8 cellular contexts compared by ENCODE assay signal in genomic region chr4:139735381-139736256, GRCh38.
A peak's percentile ranks its signal among the peaks of the same experiment; 100 is the strongest.
DNase-seq lines count a peak whose midpoint lies in the region; ATAC-seq and TF ChIP-seq lines count a peak whose summit lies in the region.

No MANE protein-coding gene starts in this region.

- no peaks in the 10 kb centered on the region for H4K20me1 ChIP-seq in OCI-LY3 (ENCODE audit: insufficient read depth, low read length)

- H3K18ac ChIP-seq in mesenchymal stem cell (ENCODE audit: low read depth in 1 of 2, low read length in 2 of 2): peak overlapping the region; percentile 77 to 81

- TF ChIP-seq CTCF in OCI-LY3 (IDR thresholded peaks at IDR 0.05; ENCODE audit: low read depth, low read length) (no peak), tibial artery (IDR thresholded peaks at IDR 0.05) (peak in 1 of 2 experiments; percentile 10)

- H3K36me3 ChIP-seq in CD8-positive, alpha-beta memory T cell (ENCODE audit: insufficient read depth, low read length): no peaks in the 10 kb centered on the region
- H3K36me3 ChIP-seq in OCI-LY3 (replicated peaks; ENCODE audit: low read depth, low read length): no peaks in the 10 kb centered on the region
- no peaks in the 10 kb centered on the region for H3K36me3 ChIP-seq in ectodermal cell (ENCODE audit: control insufficient read depth, insufficient read depth, low read length)
- no peaks in the 10 kb centered on the region for H3K36me3 ChIP-seq in mesenchymal stem cell (ENCODE audit: control insufficient read depth in 1 of 2, insufficient read depth in 2 of 2, low read depth in 1 of 2, low read length in 2 of 2)
- H3K36me3 ChIP-seq in tibial artery: no peaks in the 10 kb centered on the region

- no peak overlapping the region for H2AK5ac ChIP-seq in mesenchymal stem cell (ENCODE audit: low read length, severe bottlenecking)

- H2BK120ac ChIP-seq in mesenchymal stem cell (ENCODE audit: low read depth, low read length): peak overlapping the region; percentile 83

- CTCF ChIA-PET in CD8-positive, alpha-beta memory T cell (lab: Charles Lee): interaction anchor here (1.1 kb wide), 1 partner anchor 518 kb away, joined by 4 read pairs; no protein-coding TSS in a partner anchor

- peak overlapping the region in 6 of 7 donors; percentile 29 to 69 (median 57) for H3K4me3 Mint-ChIP-seq in CD8-positive, alpha-beta memory T cell

- H3K9me3 ChIP-seq in CD8-positive, alpha-beta memory T cell (ENCODE audit: low read length): no peaks in the 10 kb centered on the region
- no peaks in the 10 kb centered on the region for H3K9me3 ChIP-seq in OCI-LY3 (ENCODE audit: insufficient read depth, low read length)
- no peaks in the 10 kb centered on the region for H3K9me3 ChIP-seq in ectodermal cell (ENCODE audit: control insufficient read depth, low read length)
- H3K9me3 ChIP-seq in mesenchymal stem cell (ENCODE audit: control insufficient read depth, low read length): no peaks in the 10 kb centered on the region
- H3K9me3 ChIP-seq in tibial artery: no peaks in the 10 kb centered on the region

- H3K4me2 ChIP-seq in OCI-LY3 (ENCODE audit: low read length): peak overlapping the region; percentile 70
- peak overlapping the region; percentile 100 for H3K4me2 ChIP-seq in mesenchymal stem cell (ENCODE audit: low read length, poor library complexity, severe bottlenecking)

- 5% methylated on average over 55 to 57 of the region's 59 CpGs for WGBS in ectodermal cell, 2 experiments
- WGBS in mesenchymal stem cell: 3% methylated on average over 37 of the region's 59 CpGs

- H3K79me2 ChIP-seq in OCI-LY3 (ENCODE audit: low read length): no peaks in the 10 kb centered on the region

- intact Hi-C loops in tibial artery (cut with DNase I; ENCODE audit: low total_unique reads): loop anchor here (2.0 to 10.0 kb wide), 4 partner anchors 309 to 569 kb away; partner anchors contain the start of gene MAML3

- peak overlapping the region; percentile 34 for H3K4me3 ChIP-seq in CD8-positive, alpha-beta memory T cell (ENCODE audit: low read length)
- H3K4me3 ChIP-seq in OCI-LY3 (ENCODE audit: low read length) (peak overlapping the region; percentile 66), ectodermal cell (ENCODE audit: insufficient read depth, low read depth, low read length) (peak overlapping the region; percentile 30), mesenchymal stem cell (ENCODE audit: insufficient read depth in 1 of 2, low read depth in 1 of 2, low read length in 2 of 2) (peak overlapping the region; percentile 52 to 85), tibial artery (peak overlapping the region; percentile 58 to 72)

- peaks cover 0 to 15% (median 5%) of the 10 kb centered on the region in 3 donors for H3K4me1 Mint-ChIP-seq in CD8-positive, alpha-beta memory T cell

- no peak for DNase-seq in CD8-positive, alpha-beta memory T cell
- DNase-seq in mesenchymal stem cell (peak; percentile 49), tibial artery (peak in 1 of 2 donors; percentile 36), ureter (ENCODE audit: low spot score) (no peak), NK-92 (lab: John Stamatoyannopoulos, UW; ENCODE audit: unreplicated experiment) (no peak)

- no peak overlapping the region for H3K9ac ChIP-seq in OCI-LY3 (ENCODE audit: low read length)
- peak overlapping the region; percentile 99 for H3K9ac ChIP-seq in mesenchymal stem cell (ENCODE audit: low read length)

- H3K27me3 Mint-ChIP-seq in CD8-positive, alpha-beta memory T cell: peaks cover 20 to 60% of the 10 kb centered on the region in 2 donors

- peaks cover 3% of the 10 kb centered on the region for H3K79me1 ChIP-seq in mesenchymal stem cell (replicated peaks; ENCODE audit: low read length, poor library complexity, severe bottlenecking)

- no peak overlapping the region for H3K27ac ChIP-seq in CD8-positive, alpha-beta memory T cell (ENCODE audit: low read depth, low read length)
- H3K27ac ChIP-seq in OCI-LY3 (ENCODE audit: low read length) (no peak overlapping the region), ectodermal cell (ENCODE audit: insufficient read depth, low read depth, low read length, poor library complexity, severe bottlenecking) (peak overlapping the region; percentile 96), mesenchymal stem cell (ENCODE audit: low read length, poor library complexity, severe bottlenecking) (no peak overlapping the region), tibial artery (peak overlapping the region; percentile 84 to 91)

- H2BK12ac ChIP-seq in mesenchymal stem cell (ENCODE audit: low read length in 2 of 2): peak overlapping the region in 1 of 2 experiments; percentile 67

- H3K27ac Mint-ChIP-seq in CD8-positive, alpha-beta memory T cell: peak overlapping the region in 1 of 8 donors; percentile 65

- no peak for ATAC-seq in HG03457 (IDR thresholded peaks at IDR 0.05; ENCODE audit: unreplicated experiment)

- peak overlapping the region; percentile 91 for H4K8ac ChIP-seq in mesenchymal stem cell (ENCODE audit: low read length)

- peak overlapping the region; percentile 81 for H2BK5ac ChIP-seq in mesenchymal stem cell (ENCODE audit: low read depth, low read length, poor library complexity, severe bottlenecking)

- H2BK15ac ChIP-seq in mesenchymal stem cell (ENCODE audit: low read depth, poor library complexity, severe bottlenecking): peak overlapping the region; percentile 85

- POLR2A ChIA-PET in CD8-positive, alpha-beta memory T cell (lab: Charles Lee): no interaction called here

- H3K36me3 Mint-ChIP-seq in CD8-positive, alpha-beta memory T cell: no peaks in the 10 kb centered on the region

- no peak overlapping the region for H3K23ac ChIP-seq in mesenchymal stem cell (ENCODE audit: low read length in 2 of 2)

- H3K4ac ChIP-seq in mesenchymal stem cell (ENCODE audit: low read depth in 1 of 2, low read length in 2 of 2): peak overlapping the region in 1 of 2 experiments; percentile 76

- H2AFZ ChIP-seq in OCI-LY3 (ENCODE audit: low read depth, low read length) (no peak overlapping the region; the same call in 1 of the 2 replicates), mesenchymal stem cell (ENCODE audit: low read depth, low read length) (peak overlapping the region; percentile 23)

- H4K91ac ChIP-seq in mesenchymal stem cell (ENCODE audit: low read length): peak overlapping the region; percentile 56

- H3K14ac ChIP-seq in mesenchymal stem cell (ENCODE audit: low read length in 2 of 2): no peak overlapping the region

- peaks cover 15% of the 10 kb centered on the region for H3K27me3 ChIP-seq in CD8-positive, alpha-beta memory T cell (ENCODE audit: insufficient read depth, low read length, poor library complexity, severe bottlenecking)
- peaks cover 20% of the 10 kb centered on the region for H3K27me3 ChIP-seq in OCI-LY3 (ENCODE audit: low read depth, low read length)
- H3K27me3 ChIP-seq in ectodermal cell (ENCODE audit: control insufficient read depth, insufficient read depth, low read length, poor library complexity, severe bottlenecking): no peaks in the 10 kb centered on the region
- H3K27me3 ChIP-seq in mesenchymal stem cell (ENCODE audit: control insufficient read depth in 1 of 2, insufficient read depth in 1 of 2, low read length in 2 of 2): no peaks in the 10 kb centered on the region
- H3K27me3 ChIP-seq in tibial artery: no peaks in the 10 kb centered on the region

- H3K9me3 Mint-ChIP-seq in CD8-positive, alpha-beta memory T cell: no peaks in the 10 kb centered on the region

- H3K4me1 ChIP-seq in CD8-positive, alpha-beta memory T cell (ENCODE audit: insufficient read depth, low read length): no peaks in the 10 kb centered on the region
- peaks cover 10% of the 10 kb centered on the region for H3K4me1 ChIP-seq in OCI-LY3 (ENCODE audit: low read length)
- peaks cover 31% of the 10 kb centered on the region for H3K4me1 ChIP-seq in ectodermal cell (ENCODE audit: control insufficient read depth, insufficient read depth, low read length)
- peaks cover 6% of the 10 kb centered on the region for H3K4me1 ChIP-seq in mesenchymal stem cell (ENCODE audit: control insufficient read depth, insufficient read depth, low read depth, low read length)
- peaks cover 0 to 38% (median 26%) of the 10 kb centered on the region in 4 donors for H3K4me1 ChIP-seq in tibial artery

Comparison
In these comparisons a context has a peak if more than half of its experiments do, and no peak if none do; other contexts are left out.
1. H3K27ac ChIP-seq: peak in ectodermal cell (single experiment) and tibial artery (2 of 2); none in CD8-positive, alpha-beta memory T cell (single experiment), OCI-LY3 (single experiment) and mesenchymal stem cell (single experiment).
2. Peak in every context shown above with its lines, with median percentiles within 50 percentile points of each other: H3K4me3 ChIP-seq.